Comparison of ENCODE assay signal across 7 cellular contexts in genomic region chr18:54828290-54828871, GRCh38. TPM values are rescaled to one million over a fixed set of nuclear protein-coding genes. Genes with fewer than 3 reads are reported as not detected.
DNase-seq lines count a peak whose midpoint lies in the region; ATAC-seq and TF ChIP-seq lines count a peak whose summit lies in the region.

RAB27B (plus strand) TSS chr18:54828477; CDS start chr18:54877586, 49,109 bp downstream.

- H3K27me3 Mint-ChIP-seq in GM23338 (ENCODE audit: insufficient read depth, low read depth, poor library complexity): peaks cover 4% of the 10 kb centered on the region

- H4K20me1 ChIP-seq in GM23338 (replicated peaks; ENCODE audit: insufficient read depth): no peaks in the 10 kb centered on the region; the same call in 1 of the 2 replicates

- DNase-seq in GM23338 (ENCODE audit: low spot score) (peak; percentile 92), NCI-H226 (peak; percentile 77), lower lobe of right lung (peak; percentile 89)
- peak; percentile 57 to 58 for DNase-seq in activated CD4-positive, alpha-beta T cell treated with anti-CD3 and anti-CD28 coated beads, Interleukin-2, amount 50 U/mL, for 4 hours
- DNase-seq in stimulated activated CD4-positive, alpha-beta T cell treated with anti-CD3 and anti-CD28 coated beads, Interleukin-4, amount 100 ng/mL, for 24 hours: peak; percentile 70

- H3K27me3 ChIP-seq in GM23338 (ENCODE audit: insufficient read depth): peaks cover 11% of the 10 kb centered on the region
- H3K27me3 ChIP-seq in duodenal mucosa (ENCODE audit: control insufficient read depth in 1 of 2, insufficient read depth in 2 of 2, low read length in 2 of 2): peaks cover 0 to 2% of the 10 kb centered on the region in 2 donors
- no peaks in the 10 kb centered on the region for H3K27me3 ChIP-seq in lower lobe of right lung (ENCODE audit: low read depth)

- ATAC-seq in GM23338 (peak; percentile 96), lower lobe of right lung (peak; percentile 96 to 97), HG02885 (IDR thresholded peaks at IDR 0.05; ENCODE audit: poor library complexity, unreplicated experiment) (no peak)

- H3K4me3 Mint-ChIP-seq in GM23338: peak within 1 kb of the TSS; percentile 80

- H3K9me3 ChIP-seq in duodenal mucosa (ENCODE audit: control insufficient read depth in 1 of 2, low read length in 2 of 2): no peaks in the 10 kb centered on the region
- no peaks in the 10 kb centered on the region for H3K9me3 ChIP-seq in lower lobe of right lung

- H3K9me2 ChIP-seq in GM23338 (ENCODE audit: insufficient read depth): no peaks in the 10 kb centered on the region

- no peaks in the 10 kb centered on the region; the same call in 2 of the 3 replicates for H3K9me3 Mint-ChIP-seq in GM23338

- peak within 1 kb of the TSS; percentile 84 for H3K4me2 ChIP-seq in GM23338

- H3K4me1 Mint-ChIP-seq in GM23338: peaks cover 12% of the 10 kb centered on the region; the same call in 2 of the 3 replicates

- H3K36me3 Mint-ChIP-seq in GM23338 (ENCODE audit: low read depth): no peaks in the 10 kb centered on the region

- H3K27ac ChIP-seq in GM23338 (ENCODE audit: low read depth) (peak within 1 kb of the TSS; percentile 78), duodenal mucosa (ENCODE audit: low read depth, low read length) (peak within 1 kb of the TSS; percentile 46), lower lobe of right lung (peak within 1 kb of the TSS; percentile 80)

- peak within 1 kb of the TSS; percentile 73 to 80 for H3K9ac ChIP-seq in duodenal mucosa (ENCODE audit: low read depth in 1 of 2, low read length in 2 of 2)

- intact Hi-C loops in lower lobe of right lung (cut with DNase I): no loop called here

- H2AFZ ChIP-seq in GM23338: peak within 1 kb of the TSS; percentile 99

- no peaks in the 10 kb centered on the region for H3F3A ChIP-seq in GM23338 (replicated peaks; ENCODE audit: low read depth)

- H3K36me3 ChIP-seq in GM23338 (ENCODE audit: insufficient read depth) (no peaks in the 10 kb centered on the region), duodenal mucosa (ENCODE audit: control insufficient read depth in 1 of 2, insufficient read depth in 2 of 2, low read length in 2 of 2) (no peaks in the 10 kb centered on the region), lower lobe of right lung (no peaks in the 10 kb centered on the region)

- peaks cover 14% of the 10 kb centered on the region for H3K4me1 ChIP-seq in GM23338 (ENCODE audit: insufficient read depth)
- peaks cover 11 to 28% of the 10 kb centered on the region in 2 donors for H3K4me1 ChIP-seq in duodenal mucosa (ENCODE audit: control insufficient read depth in 1 of 2, insufficient read depth in 2 of 2, low read length in 2 of 2)
- H3K4me1 ChIP-seq in lower lobe of right lung: no peaks in the 10 kb centered on the region

- TF ChIP-seq CTCF in GM23338 (conservative IDR thresholded peaks at IDR 0.05; ENCODE audit: low read depth in 2 of 2) (no peak), lower lobe of right lung (IDR thresholded peaks at IDR 0.05) (no peak)

- H3K27ac Mint-ChIP-seq in GM23338: 0 out of 2 replicates have a peak within 1 kb of the TSS, but pooled peaks have one; percentile 42

- H3K4me3 ChIP-seq in GM23338 (peak within 1 kb of the TSS; percentile 67), duodenal mucosa (ENCODE audit: low read depth in 1 of 2, low read length in 2 of 2) (peak within 1 kb of the TSS; percentile 77 to 87), lower lobe of right lung (peak within 1 kb of the TSS; percentile 59)

- H3K79me2 ChIP-seq in GM23338 (replicated peaks; ENCODE audit: insufficient read depth): no peaks in the 10 kb centered on the region

TF ChIP-seq in GM23338, 12 proteins besides CTCF, POLR2A, EP300 and RAD21:
- TF ChIP-seq EZH2 (IDR thresholded peaks at IDR 0.05; ENCODE audit: low read depth, unreplicated experiment) (no peak), CREB1 (CRISPR knock-in tag; IDR thresholded peaks at IDR 0.05; ENCODE audit: low read depth) (0 out of 2 replicates have a peak, but pooled peaks have one; percentile 23)

RNA-seq across cellular contexts. Expression of gene RAB27B, which starts in this region (rescaled TPM):
- total RNA-seq in GM23338 (2014; rRNA removed; shearing (Covaris generic)): 0.31 and 0.56 TPM in 2 replicates
- 0.13 and 0.47 TPM in 2 replicates for polyA plus RNA-seq in GM23338 (2016; fragmentation: Nextera tagmentation; extraction: Ambion mirVana)
- 20.1 TPM for total RNA-seq in lower lobe of right lung

Comparison
In these comparisons a context has a peak if more than half of its experiments do, and no peak if none do; other contexts are left out.
1. RNA of gene RAB27B (total RNA-seq): 20.1 TPM in lower lobe of right lung (single experiment); 0.31 to 0.56 TPM in GM23338; every median in the first group is over 10 times any median in the second.
2. Peak in DNase-seq, ATAC-seq, H3K4me3 ChIP-seq, H3K27ac ChIP-seq and H3K4me2 ChIP-seq in GM23338; RNA of the gene not detected or under 1 TPM.
3. Peak in every context shown above with its lines, with median percentiles within 50 percentile points of each other: DNase-seq, H3K27ac ChIP-seq and H3K4me3 ChIP-seq.